In genomic region chr14:65243766-65244442, GRCh38 we compare ENCODE assay signal across 9 cellular contexts.
DNase-seq lines count a peak whose midpoint lies in the region; ATAC-seq and TF ChIP-seq lines count a peak whose summit lies in the region.
"Had no signal": no experiment of that assay in that cellular context is flagged by ENCODE, and none has a peak within 500 bp of the region (broad histone marks: within the 10 kb centered on the region; RNA-seq: fewer than 3 reads in every experiment).

No MANE protein-coding gene starts in this region.

- TF ChIP-seq CTCF in RWPE2 (IDR thresholded peaks at IDR 0.05; ENCODE audit: poor library complexity, severe bottlenecking) (no peak), fibroblast of the aortic adventitia (IDR thresholded peaks at IDR 0.05; ENCODE audit: insufficient read depth, low read length) (no peak), dorsolateral prefrontal cortex (IDR thresholded peaks at IDR 0.05 in 54 of 56, conservative IDR thresholded peaks at IDR 0.05 in 2 of 56; ENCODE audit: low read depth in 1 of 56, partially characterized antibody in 56 of 56) (no peak), gastroesophageal sphincter (IDR thresholded peaks at IDR 0.05) (no peak)

- ATAC-seq in RWPE2 (ENCODE audit: low read depth) (0 out of 3 replicates have a peak, but pooled peaks have one; percentile 35), gastroesophageal sphincter (no peak)
- ATAC-seq: Panc1 had no signal

- peak; percentile 13 for DNase-seq in stimulated activated CD4-positive, alpha-beta T cell treated with anti-CD3 and anti-CD28 coated beads, Interleukin-1b, Interleukin-23, amount 100 ng/mL, for 48 hours
- DNase-seq in stimulated activated CD4-positive, alpha-beta T cell treated with anti-CD3 and anti-CD28 coated beads, Interleukin-2, amount 100 ng/mL, for 48 hours: no peak
- no peak for DNase-seq in RWPE2 (ENCODE audit: low spot score)
- DNase-seq in fibroblast of the aortic adventitia (ENCODE audit: low read depth): peak; percentile 53
- DNase-seq in HUDEP-2 (lab: John Stamatoyannopoulos, UW; ENCODE audit: unreplicated experiment in 76 of 76): no peak
- DNase-seq in NCI-H510A (lab: John Stamatoyannopoulos, UW): no peak
- no peak for DNase-seq in dorsolateral prefrontal cortex

- no peak for TF ChIP-seq POLR2A in gastroesophageal sphincter (IDR thresholded peaks at IDR 0.05)

- H3K27me3 ChIP-seq in RWPE2 (ENCODE audit: insufficient read depth, poor library complexity, severe bottlenecking): no peaks in the 10 kb centered on the region
- no peaks in the 10 kb centered on the region for H3K27me3 ChIP-seq in dorsolateral prefrontal cortex
- H3K27me3 ChIP-seq in gastroesophageal sphincter: no peaks in the 10 kb centered on the region

- no peaks in the 10 kb centered on the region for H3K9me3 ChIP-seq in RWPE2 (ENCODE audit: severe bottlenecking)
- H3K9me3 ChIP-seq in gastroesophageal sphincter: no peaks in the 10 kb centered on the region

- H3K36me3 ChIP-seq in RWPE2 (ENCODE audit: low read depth): no peaks in the 10 kb centered on the region
- no peaks in the 10 kb centered on the region for H3K36me3 ChIP-seq in gastroesophageal sphincter

- H3K4me1 ChIP-seq in RWPE2 (ENCODE audit: insufficient read depth, poor library complexity, severe bottlenecking) (peaks cover 15% of the 10 kb centered on the region), gastroesophageal sphincter (no peaks in the 10 kb centered on the region)

- TF ChIP-seq EP300 in gastroesophageal sphincter (IDR thresholded peaks at IDR 0.05): no peak

- intact Hi-C loops in dorsolateral prefrontal cortex (cut with DNase I): loop anchor here in 1 of 2 donors (5.0 kb wide), 1 partner anchor 33 kb away; no protein-coding TSS in a partner anchor

- H3K27ac ChIP-seq in RWPE2 (ENCODE audit: poor library complexity, severe bottlenecking) (no peak overlapping the region), dorsolateral prefrontal cortex (peak overlapping the region in 1 of 59 donors; percentile 4), gastroesophageal sphincter (no peak overlapping the region)

- 51 to 76% methylated on average over 2 to 7 of the region's 7 CpGs for WGBS in gastroesophageal sphincter (ENCODE audit: low coverage in 1 of 2), 2 donors

- H3K4me3 ChIP-seq in RWPE2 (ENCODE audit: severe bottlenecking) (no peak overlapping the region), fibroblast of the aortic adventitia (ENCODE audit: low read depth, low read length) (no peak overlapping the region), dorsolateral prefrontal cortex (no peak overlapping the region), gastroesophageal sphincter (no peak overlapping the region)

Comparison
In these comparisons a context has a peak if more than half of its experiments do, and no peak if none do; other contexts are left out.
1. DNase-seq: peak in stimulated activated CD4-positive, alpha-beta T cell treated with anti-CD3 and anti-CD28 coated beads, Interleukin-1b, Interleukin-23, amount 100 ng/mL, for 48 hours (single experiment) and fibroblast of the aortic adventitia (single experiment); none in stimulated activated CD4-positive, alpha-beta T cell treated with anti-CD3 and anti-CD28 coated beads, Interleukin-2, amount 100 ng/mL, for 48 hours (0 of 2), RWPE2 (single experiment), HUDEP-2 (0 of 76), NCI-H510A (single experiment) and dorsolateral prefrontal cortex (0 of 10).